In the genomic region with DNA sequence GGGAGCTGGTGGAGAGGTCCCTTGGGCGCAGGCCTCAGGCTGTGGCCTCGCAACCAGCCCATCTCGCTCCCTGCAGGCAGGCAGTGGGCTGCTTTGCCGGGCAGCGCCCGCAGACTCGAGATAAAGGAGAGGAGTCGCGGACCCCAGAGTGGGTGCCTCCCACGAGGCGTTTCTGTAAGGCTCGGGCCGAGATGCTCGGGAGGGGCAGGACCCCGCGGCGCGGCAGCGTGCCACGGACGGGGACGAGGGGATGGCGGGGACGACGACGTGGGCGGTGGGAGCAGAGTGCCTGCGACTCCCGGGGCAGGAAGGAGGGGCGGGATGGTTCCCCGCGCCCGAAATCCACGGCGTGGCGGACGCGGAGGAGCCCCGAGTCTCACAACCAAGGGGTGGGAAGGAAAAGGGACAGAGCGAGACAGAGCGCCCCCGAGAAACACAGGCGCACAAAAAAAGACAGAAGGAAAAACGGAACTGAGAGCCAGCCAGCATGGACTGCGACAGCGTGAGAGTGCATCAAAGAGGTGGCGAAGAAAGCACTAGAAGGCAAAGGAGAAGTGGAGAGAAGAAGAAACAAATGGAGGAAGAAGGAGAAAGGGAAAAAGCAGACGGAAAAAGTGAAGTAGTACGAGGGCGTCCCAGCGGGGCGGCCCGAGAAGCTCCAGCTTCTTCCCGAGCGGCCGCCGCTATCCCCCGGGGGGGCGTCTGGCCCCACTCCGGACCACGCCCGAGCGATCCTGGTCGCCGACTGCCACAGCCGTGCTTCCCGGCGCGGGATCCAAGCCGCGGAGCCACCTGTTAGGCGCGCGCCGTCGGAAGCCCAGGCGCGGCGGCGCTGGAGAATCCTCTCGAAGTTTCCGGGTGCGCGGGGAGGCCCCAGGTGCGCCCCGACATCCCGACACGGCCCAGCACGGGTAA, we compare ENCODE assay signal across 7 cellular contexts. TPM values are rescaled to one million over a fixed set of nuclear protein-coding genes. Genes with fewer than 3 reads are reported as not detected.
DNase-seq lines count a peak whose midpoint lies in the region; ATAC-seq and TF ChIP-seq lines count a peak whose summit lies in the region.

No MANE protein-coding gene starts in this region.

- no peak overlapping the region for H4K91ac ChIP-seq in neuronal stem cell (ENCODE audit: low read depth, low read length, poor library complexity)

- H4K8ac ChIP-seq in neuronal stem cell (ENCODE audit: low read depth, low read length) = no peak overlapping the region

- no peak overlapping the region for H2BK12ac ChIP-seq in neuronal stem cell (ENCODE audit: low read length)

- H2BK5ac ChIP-seq in neuronal stem cell (ENCODE audit: low read length) = no peak overlapping the region

- no CpG with 5 or more reads among the region's 89 CpGs for WGBS in neuronal stem cell (ENCODE audit: extremely low coverage in 2 of 2, insufficient read length in 2 of 2, insufficient replicate concordance in 1 of 2), 2 donors

- H3K4me3 ChIP-seq in ascending aorta (peak overlapping the region; percentile 49 to 66), neuronal stem cell (ENCODE audit: low read length in 2 of 2) (peak overlapping the region in 1 of 2 donors; percentile 91)

- H3K27ac ChIP-seq in ascending aorta (no peak overlapping the region), neuronal stem cell (replicated peaks; ENCODE audit: low read length) (no peak overlapping the region)

- TF ChIP-seq CTCF in GM13977 (IDR thresholded peaks at IDR 0.05; ENCODE audit: extremely low read depth, insufficient read depth, missing control alignments) = peak; percentile 13
- TF ChIP-seq CTCF in ascending aorta (IDR thresholded peaks at IDR 0.05) = no peak

- H3K79me1 ChIP-seq in neuronal stem cell (ENCODE audit: low read depth, low read length) = no peaks in the 10 kb centered on the region

- H2BK120ac ChIP-seq in neuronal stem cell (ENCODE audit: low read depth, low read length) = no peak overlapping the region

- no peak overlapping the region for H2BK15ac ChIP-seq in neuronal stem cell (ENCODE audit: low read length)

- H3K4me1 ChIP-seq in ascending aorta (peaks cover 2 to 4% of the 10 kb centered on the region in 2 donors), neuronal stem cell (ENCODE audit: control insufficient read depth in 2 of 2, insufficient read depth in 1 of 2, low read depth in 1 of 2, low read length in 2 of 2) (peaks cover 0 to 4% of the 10 kb centered on the region in 2 donors)

- peak overlapping the region; percentile 76 for H3K18ac ChIP-seq in neuronal stem cell (ENCODE audit: low read length)

- peak overlapping the region; percentile 81 for H3K9ac ChIP-seq in neuronal stem cell (ENCODE audit: low read depth, low read length, poor library complexity)

- no peak overlapping the region for H3K4ac ChIP-seq in neuronal stem cell (ENCODE audit: low read length)

- in situ Hi-C loops in GM13977 (cut with MboI; ENCODE audit: low pct_unique_long_range_greater_than_20kb, low sequenced_read_pairs, unreplicated experiment) = no loop called here

- H3K14ac ChIP-seq in neuronal stem cell (ENCODE audit: low read length) = no peak overlapping the region

- peaks cover 12% of the 10 kb centered on the region for H3K27me3 ChIP-seq in ascending aorta
- H3K27me3 ChIP-seq in neuronal stem cell (ENCODE audit: control insufficient read depth in 3 of 3, insufficient read depth in 3 of 3, low read depth in 1 of 3, low read length in 3 of 3) = peaks cover 11 to 92% (median 38%) of the 10 kb centered on the region in 3 experiments

- peak; percentile 35 for ATAC-seq in GM21381 (IDR thresholded peaks at IDR 0.05; ENCODE audit: unreplicated experiment)
- ATAC-seq in HG03558 (IDR thresholded peaks at IDR 0.05; ENCODE audit: extremely low read depth, unreplicated experiment) = peak; percentile 18

- peak overlapping the region; percentile 97 for H2AFZ ChIP-seq in neuronal stem cell (ENCODE audit: low read length)

- H3K4me2 ChIP-seq in neuronal stem cell (ENCODE audit: insufficient read depth, low read length, poor library complexity, severe bottlenecking) = peak overlapping the region; percentile 89

- H3K9me3 ChIP-seq in ascending aorta (no peaks in the 10 kb centered on the region), neuronal stem cell (replicated peaks in 1 of 2; ENCODE audit: control insufficient read depth in 2 of 2, insufficient read depth in 1 of 2, low read depth in 1 of 2, low read length in 2 of 2) (peaks cover 1 to 3% of the 10 kb centered on the region in 2 donors)

- DNase-seq in GM13977 (ENCODE audit: low spot score) (peak; percentile 65), ascending aorta (ENCODE audit: low spot score in 2 of 2) (no peak), neuronal stem cell (ENCODE audit: low spot score) (peak; percentile 3), glomerular visceral epithelial cell (ENCODE audit: extremely low spot score) (no peak), middle frontal gyrus (ENCODE audit: extremely low spot score, low spot score) (no peak)

- no peaks in the 10 kb centered on the region for H3K36me3 ChIP-seq in ascending aorta
- no peaks in the 10 kb centered on the region for H3K36me3 ChIP-seq in neuronal stem cell (replicated peaks in 1 of 2; ENCODE audit: control insufficient read depth in 2 of 2, insufficient read depth in 2 of 2, low read length in 2 of 2)

- H3K23ac ChIP-seq in neuronal stem cell (ENCODE audit: low read depth, low read length, poor library complexity) = no peak overlapping the region

- peak overlapping the region; percentile 7 for H2AK5ac ChIP-seq in neuronal stem cell (ENCODE audit: low read depth, low read length)

- intact Hi-C loops in ascending aorta (cut with DNase I) = no loop called here

RNA-seq across cellular contexts. Expression of a gene that starts 1.5 kb away (rescaled TPM):
- total RNA-seq in ascending aorta = not detected
- polyA plus RNA-seq in neuronal stem cell (2013, experiment 1 of 2) = 1.8 TPM
- 1.9 TPM for polyA plus RNA-seq in neuronal stem cell (2013, experiment 2 of 2)

Comparison
In these comparisons a context has a peak if more than half of its experiments do, and no peak if none do; other contexts are left out.
1. DNase-seq: peak in GM13977 (single experiment) and neuronal stem cell (single experiment); none in ascending aorta (0 of 2), glomerular visceral epithelial cell (single experiment) and middle frontal gyrus (single experiment).